Comparison of ENCODE assay signal across 14 cellular contexts in genomic region chr10:1044964-1045363, GRCh38. TPM values are rescaled to one million over a fixed set of nuclear protein-coding genes. Genes with fewer than 3 reads are reported as not detected.
DNase-seq lines count a peak whose midpoint lies in the region; ATAC-seq, FAIRE-seq and TF ChIP-seq lines count a peak whose summit lies in the region.
"Had no signal": no experiment of that assay in that cellular context is flagged by ENCODE, and none has a peak within 500 bp of the region (broad histone marks: within the 10 kb centered on the region; RNA-seq: fewer than 3 reads in every experiment).

No MANE protein-coding gene starts in this region.

- H3K4me1 Mint-ChIP-seq in T-helper 2 cell treated with Interferon-gamma antibody and Interleukin-4, amounts not matched to agents 5 μg/mL and 100 μg/mL, for 36 hours (ENCODE audit: low read depth), result peaks cover 39% of the 10 kb centered on the region
- H3K4me1 Mint-ChIP-seq in T-helper 17 cell, result peaks cover 34% of the 10 kb centered on the region

- peak overlapping the region; percentile 77 for H3K4me3 Mint-ChIP-seq in T-helper 2 cell treated with Interferon-gamma antibody and Interleukin-4, amounts not matched to agents 5 μg/mL and 100 μg/mL, for 36 hours
- H3K4me3 Mint-ChIP-seq in T-helper 17 cell, result peak overlapping the region; percentile 91

- H3K27me3 Mint-ChIP-seq in T-helper 2 cell treated with Interferon-gamma antibody and Interleukin-4, amounts not matched to agents 5 μg/mL and 100 μg/mL, for 36 hours (ENCODE audit: low read depth), result no peaks in the 10 kb centered on the region
- H3K27me3 Mint-ChIP-seq in T-helper 17 cell, result no peaks in the 10 kb centered on the region

- no peak overlapping the region for H3K9ac ChIP-seq in smooth muscle cell (ENCODE audit: low read depth)

- no peaks in the 10 kb centered on the region for H3K27me3 ChIP-seq in smooth muscle cell (ENCODE audit: low read depth)
- H3K27me3 ChIP-seq: MG63 had no signal

- peak overlapping the region; percentile 76 for H3K4me2 ChIP-seq in smooth muscle cell

- H3K36me3 ChIP-seq in smooth muscle cell (ENCODE audit: low read depth), result peaks cover 25% of the 10 kb centered on the region

- no peak for DNase-seq in T-helper 2 cell treated with Interferon-gamma antibody and Interleukin-4, amounts not matched to agents 5 μg/mL and 100 μg/mL, for 36 hours (ENCODE audit: low spot score)
- no peak for DNase-seq in T-helper 2 cell
- DNase-seq in T-helper 17 cell, result no peak
- no peak for DNase-seq in fibroblast of pulmonary artery (ENCODE audit: low read depth)
- DNase-seq in smooth muscle cell (lab: John Stamatoyannopoulos, UW; ENCODE audit: unreplicated experiment), result no peak
- DNase-seq in GM19239 (ENCODE audit: insufficient read length, low spot score), result no peak
- DNase-seq: activated CD4-positive, alpha-beta T cell treated with anti-CD3 and anti-CD28 coated beads for 48 hours; MG63; NK-92 treated with Interleukin-12 subunit alpha and Interleukin-12 subunit beta, amount 100 ng/mL, for 24 hours; stimulated activated CD4-positive, alpha-beta T cell treated with anti-CD3 and anti-CD28 coated beads, Interleukin-12 subunit alpha, Interleukin-12 subunit beta, amount 100 ng/mL, for 4 hours had no signal

- 81% methylated on average over 4 of the region's 4 CpGs for WGBS in smooth muscle cell (ENCODE audit: low lambda C conversion rate)

- H3K36me3 Mint-ChIP-seq in T-helper 2 cell treated with Interferon-gamma antibody and Interleukin-4, amounts not matched to agents 5 μg/mL and 100 μg/mL, for 36 hours (ENCODE audit: low read depth), result peaks cover 53% of the 10 kb centered on the region
- no peaks in the 10 kb centered on the region for H3K36me3 Mint-ChIP-seq in T-helper 17 cell (ENCODE audit: low read depth)

- peak overlapping the region; percentile 89 for H3K27ac Mint-ChIP-seq in T-helper 2 cell treated with Interferon-gamma antibody and Interleukin-4, amounts not matched to agents 5 μg/mL and 100 μg/mL, for 36 hours
- peak overlapping the region; percentile 92 for H3K27ac Mint-ChIP-seq in T-helper 17 cell

- peak overlapping the region; percentile 6 for H3K4me3 ChIP-seq in fibroblast of pulmonary artery (replicated peaks; ENCODE audit: low read depth, low read length)
- peak overlapping the region; percentile 25 for H3K4me3 ChIP-seq in smooth muscle cell
- H3K4me3 ChIP-seq: MG63 had no signal

- TF ChIP-seq CTCF in fibroblast of pulmonary artery (IDR thresholded peaks at IDR 0.05; ENCODE audit: low read length, missing control alignments) (no peak), smooth muscle cell (IDR thresholded peaks at IDR 0.05; ENCODE audit: borderline replicate concordance, insufficient read depth, poor library complexity, severe bottlenecking) (no peak)

- ATAC-seq in T-helper 17 cell, result no peak
- ATAC-seq in HG02623 (IDR thresholded peaks at IDR 0.05; ENCODE audit: unreplicated experiment), result no peak
- ATAC-seq in GM18858 (IDR thresholded peaks at IDR 0.05; ENCODE audit: unreplicated experiment), result no peak

- H3F3A ChIP-seq in smooth muscle cell (ENCODE audit: low read depth), result peaks cover 42% of the 10 kb centered on the region

- peaks cover 45% of the 10 kb centered on the region for H3K79me2 ChIP-seq in smooth muscle cell (ENCODE audit: low read depth)

- FAIRE-seq in GM19239 (lab: Jason Lieb, UNC), result no peak

- peak overlapping the region; percentile 55 for H3K27ac ChIP-seq in smooth muscle cell (ENCODE audit: low read depth)

- H2AFZ ChIP-seq in smooth muscle cell (ENCODE audit: low read depth), result no peak overlapping the region

- H3K9me3 ChIP-seq in T-helper 17 cell (ENCODE audit: control insufficient read depth, low read length, poor library complexity, severe bottlenecking) (no peaks in the 10 kb centered on the region), smooth muscle cell (replicated peaks; ENCODE audit: low read depth) (no peaks in the 10 kb centered on the region)
- H3K9me3 ChIP-seq: MG63 had no signal

- H3K4me1 ChIP-seq in smooth muscle cell (ENCODE audit: low read depth), result peaks cover 3% of the 10 kb centered on the region

- peaks cover 76% of the 10 kb centered on the region for H4K20me1 ChIP-seq in smooth muscle cell (ENCODE audit: low read depth)

- H3K9me3 Mint-ChIP-seq in T-helper 2 cell treated with Interferon-gamma antibody and Interleukin-4, amounts not matched to agents 5 μg/mL and 100 μg/mL, for 36 hours, result no peaks in the 10 kb centered on the region

RNA-seq across cellular contexts. Expression of gene IDI1, which starts 4.0 kb away (rescaled TPM):
- total RNA-seq in T-helper 17 cell (100 to 1,000 TPM; 116 to 134 TPM), smooth muscle cell (142 and 240 TPM in 2 replicates)
- 136 and 165 TPM in 2 replicates for polyA plus RNA-seq in smooth muscle cell

RNA-seq across cellular contexts. Expression of gene WDR37, which starts 11.2 kb away (rescaled TPM):
- total RNA-seq in T-helper 17 cell (10 to 100 TPM; 23.6 to 29.7 TPM), smooth muscle cell (10.7 and 14.0 TPM in 2 replicates)
- polyA plus RNA-seq in smooth muscle cell, result 10.5 and 12.8 TPM in 2 replicates

RNA-seq across cellular contexts. Expression of gene IDI2, which starts 19.3 kb away (rescaled TPM):
- total RNA-seq in T-helper 17 cell (not detected), smooth muscle cell (not detected in 2 replicates)
- polyA plus RNA-seq in smooth muscle cell, result not detected in 2 replicates
- total RNA-seq: A172, subcutaneous adipose tissue had no signal

RNA-seq across cellular contexts. Expression of gene GTPBP4, which starts 56.7 kb away (rescaled TPM):
- total RNA-seq in T-helper 17 cell, result 10 to 100 TPM; 44.4 to 52.7 TPM
- 36.8 and 52.1 TPM in 2 replicates for total RNA-seq in smooth muscle cell
- polyA plus RNA-seq in smooth muscle cell, result 42.5 and 60.5 TPM in 2 replicates
